ENCODE assay signal across 9 cellular contexts in genomic region chr17:34997355-34997862, GRCh38. TPM values are rescaled to one million over a fixed set of nuclear protein-coding genes. Genes with fewer than 3 reads are reported as not detected.
DNase-seq lines count a peak whose midpoint lies in the region; ATAC-seq and TF ChIP-seq lines count a peak whose summit lies in the region.
"Had no signal": no experiment of that assay in that cellular context is flagged by ENCODE, and none has a peak within 500 bp of the region (broad histone marks: within the 10 kb centered on the region; RNA-seq: fewer than 3 reads in every experiment).

No MANE protein-coding gene starts in this region.

- H3F3A ChIP-seq in SK-N-SH (replicated peaks; ENCODE audit: insufficient read depth), result peaks cover 11% of the 10 kb centered on the region

- peaks cover 4 to 22% of the 10 kb centered on the region in 2 experiments; a peak in 2 of 4 replicates for H3K4me1 ChIP-seq in SK-N-SH (ENCODE audit: control insufficient read depth in 1 of 2, insufficient read depth in 2 of 2, low read depth in 1 of 2, low read length in 1 of 2)
- H3K4me1 ChIP-seq: HAP-1 had no signal

- H3K9me3 ChIP-seq in SK-N-SH, result no peaks in the 10 kb centered on the region
- H3K9me3 ChIP-seq: HAP-1 had no signal

- H3K4me2 ChIP-seq in SK-N-SH, result peak overlapping the region; percentile 10; the same call in 1 of the 2 replicates

- H3K79me2 ChIP-seq in SK-N-SH (ENCODE audit: insufficient read depth), result no peaks in the 10 kb centered on the region

- POLR2A ChIA-PET in SK-N-SH (lab: Yijun Ruan, JAX), result no interaction called here

- H3K9ac ChIP-seq in SK-N-SH, result no peak overlapping the region

- no peaks in the 10 kb centered on the region for H3K9me2 ChIP-seq in SK-N-SH

- H3K27me3 ChIP-seq in SK-N-SH (ENCODE audit: insufficient read depth), result no peaks in the 10 kb centered on the region

- TF ChIP-seq CTCF in SK-N-SH (IDR thresholded peaks at IDR 0.05), result no peak

- TF ChIP-seq RAD21 in SK-N-SH (IDR thresholded peaks at IDR 0.05; ENCODE audit: low read length), result no peak

- CTCF ChIA-PET in SK-N-SH (lab: Yijun Ruan, JAX), result interaction anchor here (0.8 to 5.1 kb wide), 6 partner anchors 16 to 325 kb away, joined by 3 to 32 read pairs (median 3); partner anchors contain the start of gene RAD51D

- DNase-seq in AG08396 (ENCODE audit: low spot score) (peak; percentile 63), SK-N-SH (no peak), fibroblast of peridontal ligament (ENCODE audit: extremely low read depth) (peak; percentile 95), non-pigmented ciliary epithelial cell (ENCODE audit: low read depth) (peak; percentile 55), NCI-H1436 treated with DMSO at 0.1 percent for 48 hours (lab: John Stamatoyannopoulos, UW) (no peak)
- DNase-seq in activated CD4-positive, alpha-beta T cell treated with anti-CD3 and anti-CD28 coated beads for 1 hour, result no peak

- H3K4me3 ChIP-seq in SK-N-SH (ENCODE audit: low read depth in 2 of 2, low read length in 1 of 2), result no peak overlapping the region
- H3K4me3 ChIP-seq: HAP-1 had no signal

- no peak overlapping the region for H2AFZ ChIP-seq in SK-N-SH (ENCODE audit: low read depth)

- peak overlapping the region; percentile 31 to 61; a peak in 2 of 4 replicates for H3K27ac ChIP-seq in SK-N-SH (ENCODE audit: low read depth in 2 of 2, low read length in 1 of 2)

- no peaks in the 10 kb centered on the region for H4K20me1 ChIP-seq in SK-N-SH (ENCODE audit: insufficient read depth)

- TF ChIP-seq EP300 in SK-N-SH (IDR thresholded peaks at IDR 0.05; ENCODE audit: borderline replicate concordance in 1 of 2, low read depth in 1 of 2, low read length in 1 of 2), result no peak

- ATAC-seq in GM19351 (IDR thresholded peaks at IDR 0.05; ENCODE audit: unreplicated experiment), result no peak
- no peak for ATAC-seq in HG02678 (IDR thresholded peaks at IDR 0.05; ENCODE audit: unreplicated experiment)

- 74% methylated on average over 11 of the region's 11 CpGs for WGBS in SK-N-SH (ENCODE audit: low lambda C conversion rate)

- H3K36me3 ChIP-seq in SK-N-SH (replicated peaks in 1 of 2; ENCODE audit: control insufficient read depth in 1 of 2, insufficient read depth in 2 of 2, low read length in 1 of 2), result peaks cover 23 to 63% of the 10 kb centered on the region in 2 experiments

TF ChIP-seq in SK-N-SH, 30 proteins besides CTCF, POLR2A, EP300 and RAD21:
- peak; percentile 27; the same call in 1 of the 2 replicates for TF ChIP-seq MAX (IDR thresholded peaks at IDR 0.05; ENCODE audit: low read depth)
- TF ChIP-seq, protein P1, sequence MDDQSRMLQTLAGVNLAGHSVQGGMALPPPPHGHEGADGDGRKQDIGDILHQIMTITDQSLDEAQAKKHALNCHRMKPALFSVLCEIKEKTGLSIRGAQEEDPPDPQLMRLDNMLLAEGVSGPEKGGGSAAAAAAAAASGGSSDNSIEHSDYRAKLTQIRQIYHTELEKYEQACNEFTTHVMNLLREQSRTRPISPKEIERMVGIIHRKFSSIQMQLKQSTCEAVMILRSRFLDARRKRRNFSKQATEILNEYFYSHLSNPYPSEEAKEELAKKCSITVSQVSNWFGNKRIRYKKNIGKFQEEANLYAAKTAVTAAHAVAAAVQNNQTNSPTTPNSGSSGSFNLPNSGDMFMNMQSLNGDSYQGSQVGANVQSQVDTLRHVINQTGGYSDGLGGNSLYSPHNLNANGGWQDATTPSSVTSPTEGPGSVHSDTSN (IDR thresholded peaks at IDR 0.05), result 0 out of 2 replicates have a peak, but pooled peaks have one; percentile 7
- TF ChIP-seq NFIC (IDR thresholded peaks at IDR 0.05; ENCODE audit: borderline replicate concordance), result peak; percentile 81
- TF ChIP-seq TEAD4 (IDR thresholded peaks at IDR 0.05; ENCODE audit: borderline replicate concordance, insufficient read depth), result no peak
- no peak for TF ChIP-seq FOSL2 (IDR thresholded peaks at IDR 0.05; ENCODE audit: borderline replicate concordance, low read depth)
- TF ChIP-seq, protein P2, sequence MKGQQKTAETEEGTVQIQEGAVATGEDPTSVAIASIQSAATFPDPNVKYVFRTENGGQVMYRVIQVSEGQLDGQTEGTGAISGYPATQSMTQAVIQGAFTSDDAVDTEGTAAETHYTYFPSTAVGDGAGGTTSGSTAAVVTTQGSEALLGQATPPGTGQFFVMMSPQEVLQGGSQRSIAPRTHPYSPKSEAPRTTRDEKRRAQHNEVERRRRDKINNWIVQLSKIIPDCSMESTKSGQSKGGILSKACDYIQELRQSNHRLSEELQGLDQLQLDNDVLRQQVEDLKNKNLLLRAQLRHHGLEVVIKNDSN (IDR thresholded peaks at IDR 0.05; ENCODE audit: borderline replicate concordance, low read depth), result no peak
- TF ChIP-seq TAF1 (IDR thresholded peaks at IDR 0.05; ENCODE audit: borderline replicate concordance, low read depth, low read length), result no peak
- no peak for TF ChIP-seq POLR2AphosphoS5 (IDR thresholded peaks at IDR 0.05; ENCODE audit: low read depth, low read length)
- TF ChIP-seq SMC3 (IDR thresholded peaks at IDR 0.05; ENCODE audit: low read depth, low read length), result no peak

RNA-seq across cellular contexts. Expression of gene LIG3, which starts 17.1 kb away (rescaled TPM):
- polyA plus RNA-seq in SK-N-SH (2012; rRNA removed), result 25.7 and 28.6 TPM in 2 replicates
- polyA plus RNA-seq in SK-N-SH (2012; cell fraction: cytosol; rRNA removed), result 12.2 and 16.4 TPM in 2 replicates
- 38.0 and 54.5 TPM in 2 replicates for polyA plus RNA-seq in SK-N-SH (2012; cell fraction: nucleus; rRNA removed)

RNA-seq across cellular contexts. Expression of gene ZNF830, which starts 36.1 kb away (rescaled TPM):
- 7.8 and 8.8 TPM in 2 replicates for polyA plus RNA-seq in SK-N-SH (2012; rRNA removed)
- polyA plus RNA-seq in SK-N-SH (2012; cell fraction: cytosol; rRNA removed), result 8.8 and 11.2 TPM in 2 replicates
- polyA plus RNA-seq in SK-N-SH (2012; cell fraction: nucleus; rRNA removed), result 5.2 and 5.5 TPM in 2 replicates

RNA-seq across cellular contexts. Expression of gene CCT6B, which starts 36.1 kb away (rescaled TPM):
- 0.48 and 0.57 TPM in 2 replicates for polyA plus RNA-seq in SK-N-SH (2012; rRNA removed)
- polyA plus RNA-seq in SK-N-SH (2012; cell fraction: cytosol; rRNA removed), result 0.77 and 0.99 TPM in 2 replicates
- 1.1 and 1.9 TPM in 2 replicates for polyA plus RNA-seq in SK-N-SH (2012; cell fraction: nucleus; rRNA removed)

Comparison
In these comparisons a context has a peak if more than half of its experiments do, and no peak if none do; other contexts are left out.
1. DNase-seq: peak in AG08396 (single experiment), fibroblast of peridontal ligament (single experiment) and non-pigmented ciliary epithelial cell (single experiment); none in SK-N-SH (single experiment), NCI-H1436 treated with DMSO at 0.1 percent for 48 hours (single experiment) and activated CD4-positive, alpha-beta T cell treated with anti-CD3 and anti-CD28 coated beads for 1 hour (single experiment).